In the genomic region with DNA sequence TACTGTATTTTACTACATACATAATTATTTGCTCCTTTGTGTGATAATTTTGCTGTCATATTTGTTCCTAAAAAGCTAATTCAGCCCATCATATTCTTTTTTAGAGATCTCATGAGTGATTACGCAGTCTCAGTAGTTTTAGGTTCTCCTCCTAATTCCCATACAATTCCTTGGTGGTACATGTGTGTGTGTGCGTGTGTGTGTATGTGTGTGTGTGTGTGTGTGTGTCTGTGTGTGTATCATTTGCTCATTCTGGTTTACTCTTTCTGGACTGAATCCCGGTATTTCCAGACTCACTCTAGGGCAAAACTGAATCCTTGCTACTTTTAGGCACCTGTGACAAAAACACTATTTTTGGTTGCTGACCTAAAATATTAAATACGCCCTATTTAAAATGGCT, we compare ENCODE assay signal across 29 cellular contexts.
"Had no signal": no experiment of that assay in that cellular context is flagged by ENCODE, and none has a peak within 500 bp of the region (broad histone marks: within the 10 kb centered on the region; RNA-seq: fewer than 3 reads in every experiment).

No MANE protein-coding gene starts in this region.

- DNase-seq: stimulated activated CD4-positive, alpha-beta T cell treated with anti-CD3 and anti-CD28 coated beads, Interleukin-2, amount 100 ng/mL, for 48 hours; stimulated activated CD4-positive, alpha-beta T cell treated with anti-CD3 and anti-CD28 coated beads, Interleukin-4, amount 100 ng/mL, for 1 hour; stimulated activated CD4-positive, alpha-beta T cell treated with anti-CD3 and anti-CD28 coated beads, Interleukin-4, amount 100 ng/mL, for 24 hours; stimulated activated CD4-positive, alpha-beta T cell treated with anti-CD3 and anti-CD28 coated beads, Interleukin-4, amount 100 ng/mL, for 4 hours; stimulated activated CD8-positive, alpha-beta memory T cell treated with anti-CD3 and anti-CD28 coated beads, Interleukin-4, amount 100 ng/mL, for 48 hours; stimulated activated naive B cell treated with anti-CD40 and anti-IgM and Interleukin-4, amounts not matched to agents 10 μg/mL and 1 μg/mL and 100 μg/mL, for 72 hours; stimulated activated naive CD4-positive, alpha-beta T cell; stimulated activated naive CD4-positive, alpha-beta T cell treated with Interleukin-2 at 50 U/mL for 16 hours; stimulated activated naive CD8-positive, alpha-beta T cell treated with anti-CD3 and anti-CD28 coated beads, Interleukin-15, amount 100 ng/mL, for 72 hours; stimulated activated naive CD8-positive, alpha-beta T cell treated with anti-CD3 and anti-CD28 coated beads, Interleukin-15, Interleukin-2, amounts not matched to agents 100 U/mL and 50 U/mL, for 24 hours; stomach; substantia nigra; testis; thyroid gland; tibial artery; transverse colon; trophoblast cell; upper lobe of left lung; upper lobe of right lung; uterus had no signal

- ATAC-seq: stimulated activated effector memory CD8-positive, alpha-beta T cell treated with anti-CD3 and anti-CD28 coated beads, Interleukin-12 subunit alpha, Interleukin-12 subunit beta, amount 100 ng/mL, for 72 hours; stimulated activated memory B cell treated with anti-CD40 and anti-IgM and Interleukin-4, amounts not matched to agents 10 μg/mL and 1 μg/mL and 100 μg/mL, for 72 hours; stimulated activated naive B cell treated with anti-CD40 and anti-IgM and Interleukin-4, amounts not matched to agents 10 μg/mL and 1 μg/mL and 100 μg/mL, for 72 hours; stimulated activated naive CD8-positive, alpha-beta T cell treated with anti-CD3 and anti-CD28 coated beads, Interleukin-15, amount 100 ng/mL, for 72 hours; stimulated activated naive CD8-positive, alpha-beta T cell treated with anti-CD3 and anti-CD28 coated beads, Interleukin-15, Interleukin-2, amounts not matched to agents 100 U/mL and 50 U/mL, for 24 hours; upper lobe of right lung had no signal

- H3K36me3 ChIP-seq: stomach, suprapubic skin, thoracic aorta, thyroid gland, tibial artery, tibial nerve, transverse colon, upper lobe of left lung, upper lobe of right lung, uterus, vagina had no signal

- H3K9me3 Mint-ChIP-seq: stimulated activated effector memory CD8-positive, alpha-beta T cell treated with anti-CD3 and anti-CD28 coated beads, Interleukin-12 subunit alpha, Interleukin-12 subunit beta, amount 100 ng/mL, for 72 hours; stimulated activated memory B cell treated with anti-CD40 and anti-IgM and Interleukin-4, amounts not matched to agents 10 μg/mL and 1 μg/mL and 100 μg/mL, for 72 hours; stimulated activated naive B cell treated with anti-CD40 and anti-IgM and Interleukin-4, amounts not matched to agents 10 μg/mL and 1 μg/mL and 100 μg/mL, for 72 hours; stimulated activated naive CD8-positive, alpha-beta T cell treated with anti-CD3 and anti-CD28 coated beads, Interleukin-15, amount 100 ng/mL, for 72 hours; stimulated activated naive CD8-positive, alpha-beta T cell treated with anti-CD3 and anti-CD28 coated beads, Interleukin-15, Interleukin-2, amounts not matched to agents 100 ng/mL and 50 ng/mL, for 24 hours; type B pancreatic cell had no signal

- H3K4me3 Mint-ChIP-seq: stimulated activated effector memory CD8-positive, alpha-beta T cell treated with anti-CD3 and anti-CD28 coated beads, Interleukin-12 subunit alpha, Interleukin-12 subunit beta, amount 100 ng/mL, for 72 hours; stimulated activated memory B cell treated with anti-CD40 and anti-IgM and Interleukin-4, amounts not matched to agents 10 μg/mL and 1 μg/mL and 100 μg/mL, for 72 hours; stimulated activated naive B cell treated with anti-CD40 and anti-IgM and Interleukin-4, amounts not matched to agents 10 μg/mL and 1 μg/mL and 100 μg/mL, for 72 hours; stimulated activated naive CD8-positive, alpha-beta T cell treated with anti-CD3 and anti-CD28 coated beads, Interleukin-15, amount 100 ng/mL, for 72 hours; stimulated activated naive CD8-positive, alpha-beta T cell treated with anti-CD3 and anti-CD28 coated beads, Interleukin-15, Interleukin-2, amounts not matched to agents 100 ng/mL and 50 ng/mL, for 24 hours; type B pancreatic cell had no signal

- H3K27ac Mint-ChIP-seq: stimulated activated memory B cell treated with anti-CD40 and anti-IgM and Interleukin-4, amounts not matched to agents 10 μg/mL and 1 μg/mL and 100 μg/mL, for 72 hours; stimulated activated naive B cell treated with anti-CD40 and anti-IgM and Interleukin-4, amounts not matched to agents 10 μg/mL and 1 μg/mL and 100 μg/mL, for 72 hours; stimulated activated naive CD8-positive, alpha-beta T cell treated with anti-CD3 and anti-CD28 coated beads, Interleukin-15, Interleukin-2, amounts not matched to agents 100 ng/mL and 50 ng/mL, for 24 hours; type B pancreatic cell had no signal

- FAIRE-seq: urothelium cell line had no signal

- H3K27me3 Mint-ChIP-seq: stimulated activated memory B cell treated with anti-CD40 and anti-IgM and Interleukin-4, amounts not matched to agents 10 μg/mL and 1 μg/mL and 100 μg/mL, for 72 hours; stimulated activated naive CD8-positive, alpha-beta T cell treated with anti-CD3 and anti-CD28 coated beads, Interleukin-15, amount 100 ng/mL, for 72 hours; stimulated activated naive CD8-positive, alpha-beta T cell treated with anti-CD3 and anti-CD28 coated beads, Interleukin-15, Interleukin-2, amounts not matched to agents 100 ng/mL and 50 ng/mL, for 24 hours; type B pancreatic cell had no signal

- H3K9me3 ChIP-seq: stomach, suprapubic skin, testis, thoracic aorta, thyroid gland, tibial artery, tibial nerve, transverse colon, upper lobe of left lung, upper lobe of right lung, uterus, vagina had no signal

- H3K27me3 ChIP-seq: suprapubic skin, testis, thyroid gland, tibial artery, transverse colon, upper lobe of left lung, upper lobe of right lung, uterus, vagina had no signal

- H3K36me3 Mint-ChIP-seq: stimulated activated memory B cell treated with anti-CD40 and anti-IgM and Interleukin-4, amounts not matched to agents 10 μg/mL and 1 μg/mL and 100 μg/mL, for 72 hours had no signal

- H3K4me1 ChIP-seq: stomach, suprapubic skin, testis, thyroid gland, tibial artery, tibial nerve, transverse colon, upper lobe of left lung, upper lobe of right lung, vagina had no signal

- H3K27ac ChIP-seq: stomach, suprapubic skin, testis, thoracic aorta, thyroid gland, tibial artery, tibial nerve, transverse colon, upper lobe of left lung, upper lobe of right lung, vagina had no signal

- H3K4me3 ChIP-seq: stomach, suprapubic skin, testis, thoracic aorta, thyroid gland, tibial artery, tibial nerve, transverse colon, upper lobe of left lung, upper lobe of right lung, uterus, vagina had no signal
